ENCODE assay signal across 30 cellular contexts in the genomic region with DNA sequence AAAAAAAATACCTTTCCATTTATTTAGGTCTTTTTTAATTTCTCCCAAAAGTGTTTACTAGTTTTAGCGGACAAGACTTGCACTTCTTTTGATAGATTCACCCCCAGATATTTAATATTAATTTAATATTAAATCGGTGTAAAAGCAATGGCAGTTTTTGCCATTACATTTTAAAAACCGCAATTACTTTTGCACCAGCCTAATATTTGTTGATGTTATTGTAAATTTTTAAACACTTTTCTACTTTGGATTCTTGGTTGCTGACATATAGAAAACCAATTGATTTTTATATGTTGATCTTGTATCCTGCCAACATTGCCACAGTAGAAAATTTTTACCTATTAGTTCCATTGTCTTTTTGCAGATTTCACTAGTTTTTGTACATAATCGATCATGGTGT.
A peak's percentile ranks its signal among the peaks of the same experiment; 100 is the strongest.
DNase-seq lines count a peak whose midpoint lies in the region; ATAC-seq, FAIRE-seq and TF ChIP-seq lines count a peak whose summit lies in the region.
"Had no signal": no experiment of that assay in that cellular context is flagged by ENCODE, and none has a peak within 500 bp of the region (broad histone marks: within the 10 kb centered on the region; RNA-seq: fewer than 3 reads in every experiment).

No MANE protein-coding gene starts in this region.

- ATAC-seq in HepG2 (no peak), right lobe of liver (no peak)
- ATAC-seq: A549; CD8-positive, alpha-beta T cell had no signal

- CTCF ChIA-PET in HepG2 (lab: Yijun Ruan, JAX; ENCODE audit: low intra/inter-chr PET ratio, low total read pairs): no interaction called here
- CTCF ChIA-PET in HEK293T (lab: Yijun Ruan, JAX): interaction anchor here (1.7 kb wide), 1 partner anchor 52 kb away, joined by 3 read pairs; no protein-coding TSS in a partner anchor

- TF ChIP-seq POLR2A in HepG2 (IDR thresholded peaks at IDR 0.05; ENCODE audit: insufficient read depth in 1 of 2, low read depth in 2 of 2, low read length in 2 of 2) (no peak), right lobe of liver (IDR thresholded peaks at IDR 0.05) (no peak)

- H3K27me3 ChIP-seq in HepG2 (ENCODE audit: control insufficient read depth in 1 of 2, insufficient read depth in 2 of 2, low read length in 2 of 2) (no peaks in the 10 kb centered on the region; a peak in 1 of 5 replicates), right lobe of liver (no peaks in the 10 kb centered on the region)
- H3K27me3 ChIP-seq: BE2C; BLaER1; BLaER1 treated with 17β-estradiol and CSF1 and Interleukin-3, amounts not matched to agents 10 nM and 100 nM had no signal

- no peak overlapping the region for H3K4me3 ChIP-seq in HepG2 (replicated peaks in 1 of 3; ENCODE audit: insufficient read depth in 1 of 3, low read depth in 2 of 3, low read length in 3 of 3)
- H3K4me3 ChIP-seq in right lobe of liver: no peak overlapping the region
- H3K4me3 ChIP-seq: A549; BLaER1; BLaER1 treated with 17β-estradiol and CSF1 and Interleukin-3, amounts not matched to agents 10 nM and 100 nM had no signal

- no TSS peak for BruUV-seq in HepG2 (replicated peaks; lab: Mats Ljungman, UMichigan)

- H3K9me3 ChIP-seq in HepG2 (ENCODE audit: low read length) (no peaks in the 10 kb centered on the region), right lobe of liver (peaks cover 0 to 3% (median 0%) of the 10 kb centered on the region in 4 donors)
- H3K9me3 ChIP-seq: A549, BE2C, Caco-2 had no signal

- no peak for DNase-seq in HepG2 (ENCODE audit: low spot score)
- DNase-seq in right lobe of liver: no peak
- no peak for DNase-seq in HEK293T (ENCODE audit: extremely low spot score)
- no peak for DNase-seq in DMS79 treated with DMSO at 0.1 percent for 48 hours (lab: John Stamatoyannopoulos, UW)
- DNase-seq: 8988T; ACHN; AML-193; BE2C; C1 segment of cervical spinal cord; Caco-2; Calu3; CD4-positive, alpha-beta memory T cell; CD4-positive, alpha-beta T cell; CD4-positive, CD25-positive, alpha-beta regulatory T cell; CD8-positive, alpha-beta memory T cell; CD8-positive, alpha-beta T cell; COR-L47; DMS 273 treated with DMSO at 0.1 percent for 48 hours; DMS153; DMS53; DMS79; DND-41; EL had no signal

- no peaks in the 10 kb centered on the region for H3K36me3 ChIP-seq in HepG2 (replicated peaks in 1 of 2; ENCODE audit: control insufficient read depth in 1 of 2, insufficient read depth in 2 of 2, low read length in 2 of 2)
- no peaks in the 10 kb centered on the region for H3K36me3 ChIP-seq in right lobe of liver
- H3K36me3 ChIP-seq: BE2C; BLaER1; BLaER1 treated with 17β-estradiol and CSF1 and Interleukin-3, amounts not matched to agents 10 nM and 100 nM had no signal

- H3K79me2 ChIP-seq in HepG2 (ENCODE audit: insufficient read depth, low read length): no peaks in the 10 kb centered on the region

- H3K27ac ChIP-seq in HepG2 (ENCODE audit: extremely low read length, insufficient read depth, low read length): no peak overlapping the region
- no peak overlapping the region for H3K27ac ChIP-seq in right lobe of liver
- H3K27ac ChIP-seq: 22Rv1; A549; BLaER1; BLaER1 treated with 17β-estradiol and CSF1 and Interleukin-3, amounts not matched to agents 10 nM and 100 nM; C4-2B had no signal

- intact Hi-C loops in HepG2 (cut with micrococcal nuclease; ENCODE audit: unreplicated experiment) (no loop called here), right lobe of liver (cut with DNase I) (no loop called here)

- WGBS in HepG2 (ENCODE audit: low lambda C conversion rate): 10% methylated on average over 4 of the region's 4 CpGs
- WGBS in right lobe of liver (ENCODE audit: insufficient coverage, low coverage, low lambda C conversion rate, missing lambda C conversion rate): 65% methylated on average over 4 of the region's 4 CpGs

- FAIRE-seq in HepG2 (lab: Jason Lieb, UNC): no peak
- FAIRE-seq: A204.1, A549, D721Med had no signal

- H3K4me2 ChIP-seq in HepG2 (ENCODE audit: low read depth, low read length): no peak overlapping the region
- H3K4me2 ChIP-seq: A549; BLaER1; BLaER1 treated with 17β-estradiol and CSF1 and Interleukin-3, amounts not matched to agents 10 nM and 100 nM had no signal

- no peak overlapping the region for H3K9ac ChIP-seq in HepG2 (ENCODE audit: insufficient read depth, low read depth, low read length)
- H3K9ac ChIP-seq: BLaER1; BLaER1 treated with 17β-estradiol and CSF1 and Interleukin-3, amounts not matched to agents 10 nM and 100 nM had no signal

- no peaks in the 10 kb centered on the region for H4K20me1 ChIP-seq in HepG2 (ENCODE audit: insufficient read depth, low read length)
- H4K20me1 ChIP-seq: BLaER1; BLaER1 treated with 17β-estradiol and CSF1 and Interleukin-3, amounts not matched to agents 10 nM and 100 nM had no signal

- in situ Hi-C loops in HepG2 (cut with HindIII; ENCODE audit: extremely low pct_ligation_motif_present, low pct_unique_long_range_greater_than_20kb): no loop called here

- TF ChIP-seq CTCF in HepG2 (CRISPR knock-in tag; IDR thresholded peaks at IDR 0.05) (no peak), right lobe of liver (IDR thresholded peaks at IDR 0.05) (no peak)

- no peak overlapping the region for H2AFZ ChIP-seq in HepG2 (ENCODE audit: low read length)

- TF ChIP-seq EP300 in HepG2 (IDR thresholded peaks at IDR 0.05; ENCODE audit: low read depth in 2 of 2, low read length in 2 of 2) (no peak), HepG2 (CRISPR knock-in tag; IDR thresholded peaks at IDR 0.05; ENCODE audit: borderline replicate concordance) (no peak)

- no peak for TF ChIP-seq RAD21 in HepG2 (CRISPR knock-in tag; IDR thresholded peaks at IDR 0.05)

- POLR2A ChIA-PET in HepG2 (lab: Yijun Ruan, JAX): no interaction called here
- POLR2A ChIA-PET in HEK293T (lab: Yijun Ruan, JAX): no interaction called here

- no peaks in the 10 kb centered on the region for H3K4me1 ChIP-seq in HepG2 (ENCODE audit: insufficient read depth, low read length)
- no peaks in the 10 kb centered on the region for H3K4me1 ChIP-seq in right lobe of liver
- H3K4me1 ChIP-seq: A549; BE2C; BLaER1; BLaER1 treated with 17β-estradiol and CSF1 and Interleukin-3, amounts not matched to agents 10 nM and 100 nM; Caco-2 had no signal

TF ChIP-seq in HEK293T, 16 proteins besides CTCF, POLR2A, EP300 and RAD21:
- peak; percentile 54; the same call in 1 of the 2 replicates for TF ChIP-seq ELF4 (IDR thresholded peaks at IDR 0.05)
- TF ChIP-seq, protein P1, sequence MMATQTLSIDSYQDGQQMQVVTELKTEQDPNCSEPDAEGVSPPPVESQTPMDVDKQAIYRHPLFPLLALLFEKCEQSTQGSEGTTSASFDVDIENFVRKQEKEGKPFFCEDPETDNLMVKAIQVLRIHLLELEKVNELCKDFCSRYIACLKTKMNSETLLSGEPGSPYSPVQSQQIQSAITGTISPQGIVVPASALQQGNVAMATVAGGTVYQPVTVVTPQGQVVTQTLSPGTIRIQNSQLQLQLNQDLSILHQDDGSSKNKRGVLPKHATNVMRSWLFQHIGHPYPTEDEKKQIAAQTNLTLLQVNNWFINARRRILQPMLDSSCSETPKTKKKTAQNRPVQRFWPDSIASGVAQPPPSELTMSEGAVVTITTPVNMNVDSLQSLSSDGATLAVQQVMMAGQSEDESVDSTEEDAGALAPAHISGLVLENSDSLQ (IDR thresholded peaks at IDR 0.05): no peak
